In the genomic region with DNA sequence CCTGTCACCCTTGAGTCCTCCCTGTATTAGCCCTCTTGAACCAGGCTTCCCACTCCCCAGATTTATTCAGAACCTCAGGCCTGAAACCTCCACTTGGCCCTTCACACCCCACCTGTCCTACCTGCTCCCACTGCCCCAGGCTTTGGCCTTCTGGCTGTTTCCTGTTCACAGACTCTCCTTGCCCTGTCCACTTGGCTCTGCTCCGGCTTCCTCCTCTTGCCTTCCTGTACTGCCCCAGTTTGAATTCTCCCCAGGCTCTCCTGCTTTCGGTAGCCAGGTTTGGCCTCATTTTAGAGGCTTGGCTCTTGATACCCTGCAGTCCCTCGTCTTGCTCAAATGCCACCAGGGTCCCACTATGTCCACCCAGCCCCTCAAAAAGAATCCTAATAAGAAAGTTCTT, we compare ENCODE assay signal across 22 cellular contexts.
DNase-seq lines count a peak whose midpoint lies in the region; ATAC-seq and TF ChIP-seq lines count a peak whose summit lies in the region.
"Had no signal": no experiment of that assay in that cellular context is flagged by ENCODE, and none has a peak within 500 bp of the region (broad histone marks: within the 10 kb centered on the region; RNA-seq: fewer than 3 reads in every experiment).

No MANE protein-coding gene starts in this region.

- H4K8ac ChIP-seq in IMR-90 (ENCODE audit: low read depth in 2 of 2, low read length in 2 of 2), result no peak overlapping the region
- no peak overlapping the region for H4K8ac ChIP-seq in neuronal stem cell (ENCODE audit: low read depth, low read length)

- no peaks in the 10 kb centered on the region for H3K27me3 ChIP-seq in IMR-90 (ENCODE audit: control insufficient read depth, insufficient read depth, low read length)
- H3K27me3 ChIP-seq in neuronal stem cell (ENCODE audit: control insufficient read depth in 3 of 3, insufficient read depth in 3 of 3, low read depth in 1 of 3, low read length in 3 of 3), result no peaks in the 10 kb centered on the region
- H3K27me3 ChIP-seq in transverse colon, result no peaks in the 10 kb centered on the region
- H3K27me3 ChIP-seq: BE2C, BLaER1 had no signal

- H2AK5ac ChIP-seq in IMR-90 (ENCODE audit: low read depth, low read length) (no peak overlapping the region), neuronal stem cell (ENCODE audit: low read depth, low read length) (no peak overlapping the region)

- H4K5ac ChIP-seq in IMR-90 (ENCODE audit: low read depth, low read length), result no peak overlapping the region

- H2BK20ac ChIP-seq in IMR-90 (ENCODE audit: low read depth, low read length), result no peak overlapping the region

- CTCF ChIA-PET in IMR-90 (lab: Yijun Ruan, JAX), result no interaction called here

- H4K20me1 ChIP-seq in IMR-90 (ENCODE audit: insufficient read depth, low read length), result no peaks in the 10 kb centered on the region
- H4K20me1 ChIP-seq: BLaER1 had no signal

- ATAC-seq in IMR-90 (ENCODE audit: low read depth) (no peak), GM19351 (IDR thresholded peaks at IDR 0.05; ENCODE audit: unreplicated experiment) (no peak)

- no peak for TF ChIP-seq CTCF in IMR-90 (conservative IDR thresholded peaks at IDR 0.05; ENCODE audit: low read depth, low read length)
- TF ChIP-seq CTCF in transverse colon (IDR thresholded peaks at IDR 0.05), result no peak

- H3K79me1 ChIP-seq in IMR-90 (ENCODE audit: low read depth in 1 of 2, low read length in 2 of 2), result no peaks in the 10 kb centered on the region
- no peaks in the 10 kb centered on the region for H3K79me1 ChIP-seq in neuronal stem cell (ENCODE audit: low read depth, low read length)

- H3K18ac ChIP-seq in IMR-90 (ENCODE audit: low read depth, low read length), result no peak overlapping the region
- H3K18ac ChIP-seq in neuronal stem cell (ENCODE audit: low read length), result peak overlapping the region; percentile 20

- H3K14ac ChIP-seq in IMR-90 (replicated peaks; ENCODE audit: low read depth, low read length), result no peak overlapping the region
- no peak overlapping the region for H3K14ac ChIP-seq in neuronal stem cell (ENCODE audit: low read length)

- H3K4ac ChIP-seq in IMR-90 (ENCODE audit: low read depth, low read length), result no peak overlapping the region
- H3K4ac ChIP-seq in neuronal stem cell (ENCODE audit: low read length), result no peak overlapping the region

- H2BK5ac ChIP-seq in IMR-90 (ENCODE audit: low read depth, low read length, poor library complexity, severe bottlenecking), result no peak overlapping the region
- H2BK5ac ChIP-seq in neuronal stem cell (ENCODE audit: low read length), result no peak overlapping the region

- TF ChIP-seq RAD21 in IMR-90 (IDR thresholded peaks at IDR 0.05; ENCODE audit: low read length), result no peak

- dilution Hi-C loops in IMR-90 (cut with HindIII; ENCODE audit: low sequenced_read_pairs, unreplicated experiment), result no loop called here

- H2BK120ac ChIP-seq in IMR-90 (ENCODE audit: low read depth, low read length), result no peak overlapping the region
- H2BK120ac ChIP-seq in neuronal stem cell (ENCODE audit: low read depth, low read length), result no peak overlapping the region

- no peak overlapping the region for H3K23ac ChIP-seq in IMR-90 (ENCODE audit: low read depth, low read length)
- no peak overlapping the region for H3K23ac ChIP-seq in neuronal stem cell (ENCODE audit: low read depth, low read length, poor library complexity)

- no peak for TF ChIP-seq EP300 in transverse colon (IDR thresholded peaks at IDR 0.05; ENCODE audit: low read depth)

- intact Hi-C loops in IMR-90 (cut with micrococcal nuclease), result no loop called here
- intact Hi-C loops in transverse colon (cut with DNase I; ENCODE audit: low total_unique reads), result no loop called here

- in situ Hi-C loops in IMR-90 (cut with MboI; ENCODE audit: low sequenced_read_pairs), result no loop called here
- in situ Hi-C loops in transverse colon (cut with MboI; ENCODE audit: low pct_ligation_motif_present in 1 of 4, low pct_unique_long_range_greater_than_20kb in 1 of 4, low sequenced_read_pairs in 3 of 4), result no loop called here

- H3K4me3 ChIP-seq in IMR-90 (ENCODE audit: insufficient read depth, low read depth, low read length) (no peak overlapping the region), neuronal stem cell (ENCODE audit: low read length in 2 of 2) (no peak overlapping the region), transverse colon (no peak overlapping the region)
- H3K4me3 ChIP-seq: BLaER1 had no signal

- BruUV-seq in IMR-90 (replicated peaks; lab: Mats Ljungman, UMichigan), result no TSS peak

- DNase-seq in IMR-90 (no peak), cerebellar nuclear complex (lab: John Stamatoyannopoulos, UW) (peak; percentile 11 to 26), neuronal stem cell (ENCODE audit: low spot score) (no peak), transverse colon (no peak), NOMO-1 treated with dmso at 0.1 percent for 144 hours (lab: John Stamatoyannopoulos, UW; ENCODE audit: unreplicated experiment) (no peak)
- DNase-seq in stimulated activated naive CD4-positive, alpha-beta T cell treated with Interleukin-2 at 50 U/mL for 16 hours (lab: John Stamatoyannopoulos, UW), result no peak
- DNase-seq: 8988T; ACHN; BE2C; CD4-positive, alpha-beta memory T cell; CD4-positive, CD25-positive, alpha-beta regulatory T cell; CD8-positive, alpha-beta memory T cell; COR-L47; DMS 273 treated with DMSO at 0.1 percent for 48 hours; DMS153; DMS53; DMS79; DND-41; EL; GF-D8 had no signal

- H3K27ac ChIP-seq in IMR-90 (ENCODE audit: insufficient read depth, low read length) (no peak overlapping the region), neuronal stem cell (replicated peaks; ENCODE audit: low read length) (no peak overlapping the region), transverse colon (no peak overlapping the region)
- H3K27ac ChIP-seq: BLaER1 had no signal

- POLR2A ChIA-PET in IMR-90 (lab: Charles Lee; ENCODE audit: unreplicated experiment), result no interaction called here

- no peaks in the 10 kb centered on the region for H3K9me3 ChIP-seq in IMR-90 (ENCODE audit: control insufficient read depth, insufficient read depth, low read length)
- H3K9me3 ChIP-seq in neuronal stem cell (replicated peaks in 1 of 2; ENCODE audit: control insufficient read depth in 2 of 2, insufficient read depth in 1 of 2, low read depth in 1 of 2, low read length in 2 of 2), result no peaks in the 10 kb centered on the region
- H3K9me3 ChIP-seq in transverse colon, result no peaks in the 10 kb centered on the region
- H3K9me3 ChIP-seq: BE2C, BLaER1 had no signal

- no peak overlapping the region for H2BK12ac ChIP-seq in neuronal stem cell (ENCODE audit: low read length)

- H3K9ac ChIP-seq in IMR-90 (ENCODE audit: low read depth, low read length) (no peak overlapping the region), neuronal stem cell (ENCODE audit: low read depth, low read length, poor library complexity) (no peak overlapping the region)
- H3K9ac ChIP-seq: BLaER1 had no signal

- H3K4me1 ChIP-seq in IMR-90 (ENCODE audit: control insufficient read depth, insufficient read depth, low read length) (no peaks in the 10 kb centered on the region), neuronal stem cell (ENCODE audit: control insufficient read depth in 2 of 2, insufficient read depth in 1 of 2, low read depth in 1 of 2, low read length in 2 of 2) (peaks cover 0 to 5% of the 10 kb centered on the region in 2 donors), transverse colon (no peaks in the 10 kb centered on the region)
- H3K4me1 ChIP-seq: BE2C, BLaER1 had no signal

- H3K4me2 ChIP-seq in IMR-90 (ENCODE audit: low read depth, low read length), result no peak overlapping the region
- H3K4me2 ChIP-seq in neuronal stem cell (ENCODE audit: insufficient read depth, low read length, poor library complexity, severe bottlenecking), result no peak overlapping the region
- H3K4me2 ChIP-seq: BLaER1 had no signal

- no peak overlapping the region; the same call in 1 of the 2 replicates for H3K56ac ChIP-seq in IMR-90 (ENCODE audit: extremely low read depth, insufficient read depth, low read length)

- no peak overlapping the region for H2AFZ ChIP-seq in IMR-90 (replicated peaks; ENCODE audit: low read length, poor library complexity)
- no peak overlapping the region for H2AFZ ChIP-seq in neuronal stem cell (ENCODE audit: low read length)

- H3K9me1 ChIP-seq in IMR-90 (ENCODE audit: insufficient read depth, low read length), result no peaks in the 10 kb centered on the region

- 57% methylated on average over 2 of the region's 3 CpGs; no CpG with 5 or more reads in 1 of the 2 experiments for WGBS in IMR-90 (ENCODE audit: extremely low coverage in 2 of 2, insufficient read length in 1 of 2), 2 experiments
- no CpG with 5 or more reads among the region's 3 CpGs for WGBS in neuronal stem cell (ENCODE audit: extremely low coverage in 2 of 2, insufficient read length in 2 of 2, insufficient replicate concordance in 1 of 2), 2 donors
- 71 to 72% methylated on average over 2 to 3 of the region's 3 CpGs for WGBS in transverse colon (ENCODE audit: low coverage in 1 of 2), 2 donors

- TF ChIP-seq POLR2A in IMR-90 (IDR thresholded peaks at IDR 0.05; ENCODE audit: low read depth, low read length) (no peak), transverse colon (IDR thresholded peaks at IDR 0.05) (no peak)

- H3K36me3 ChIP-seq in IMR-90 (ENCODE audit: control insufficient read depth, insufficient read depth, low read length) (no peaks in the 10 kb centered on the region), neuronal stem cell (replicated peaks in 1 of 2; ENCODE audit: control insufficient read depth in 2 of 2, insufficient read depth in 2 of 2, low read length in 2 of 2) (no peaks in the 10 kb centered on the region), transverse colon (no peaks in the 10 kb centered on the region)
- H3K36me3 ChIP-seq: BE2C, BLaER1 had no signal

- H2AK9ac ChIP-seq in IMR-90 (replicated peaks; ENCODE audit: low read depth, low read length, poor library complexity), result peak overlapping the region; percentile 3

- H2BK15ac ChIP-seq in IMR-90 (ENCODE audit: low read depth, low read length), result no peak overlapping the region
- H2BK15ac ChIP-seq in neuronal stem cell (ENCODE audit: low read length), result no peak overlapping the region

- H4K91ac ChIP-seq in IMR-90 (ENCODE audit: insufficient read depth, low read depth, low read length), result no peak overlapping the region
- H4K91ac ChIP-seq in neuronal stem cell (ENCODE audit: low read depth, low read length, poor library complexity), result no peak overlapping the region

TF ChIP-seq in IMR-90, 13 proteins besides CTCF, POLR2A, EP300 and RAD21:
- TF ChIP-seq MAZ (IDR thresholded peaks at IDR 0.05; ENCODE audit: borderline replicate concordance, low read depth, low read length) (no peak), MAFK (IDR thresholded peaks at IDR 0.05; ENCODE audit: low read depth, low read length) (no peak)

Comparison
In these comparisons a context has a peak if more than half of its experiments do, and no peak if none do; other contexts are left out.
1. DNase-seq: peak in cerebellar nuclear complex (2 of 2); none in IMR-90 (single experiment), neuronal stem cell (single experiment), stimulated activated naive CD4-positive, alpha-beta T cell treated with Interleukin-2 at 50 U/mL for 16 hours (single experiment), transverse colon (single experiment) and NOMO-1 treated with dmso at 0.1 percent for 144 hours (single experiment).